ENCODE assay signal across 9 cellular contexts in genomic region chr1:224774378-224774777, GRCh38.
A peak's percentile ranks its signal among the peaks of the same experiment; 100 is the strongest.
DNase-seq lines count a peak whose midpoint lies in the region; ATAC-seq, FAIRE-seq and TF ChIP-seq lines count a peak whose summit lies in the region.
"Had no signal": no experiment of that assay in that cellular context is flagged by ENCODE, and none has a peak within 500 bp of the region (broad histone marks: within the 10 kb centered on the region; RNA-seq: fewer than 3 reads in every experiment).

No MANE protein-coding gene starts in this region.

- H2AFZ ChIP-seq in HepG2 (ENCODE audit: low read length): no peak overlapping the region

- no peak for TF ChIP-seq POLR2A in HepG2 (IDR thresholded peaks at IDR 0.05; ENCODE audit: insufficient read depth in 1 of 2, low read depth in 2 of 2, low read length in 2 of 2)

- POLR2A ChIA-PET in HepG2 (lab: Yijun Ruan, JAX): no interaction called here

- no peak for TF ChIP-seq RAD21 in HepG2 (CRISPR knock-in tag; IDR thresholded peaks at IDR 0.05)

- H3K36me3 ChIP-seq in HepG2 (replicated peaks in 1 of 2; ENCODE audit: control insufficient read depth in 1 of 2, insufficient read depth in 2 of 2, low read length in 2 of 2) (no peaks in the 10 kb centered on the region), colonic mucosa (no peaks in the 10 kb centered on the region)

- peak; percentile 26 for FAIRE-seq in HepG2 (lab: Jason Lieb, UNC)

- H3K27me3 ChIP-seq in HepG2 (ENCODE audit: control insufficient read depth in 1 of 2, insufficient read depth in 2 of 2, low read length in 2 of 2) (peaks cover 0 to 2% of the 10 kb centered on the region in 2 experiments; a peak in 1 of 5 replicates), colonic mucosa (no peaks in the 10 kb centered on the region)

- CTCF ChIA-PET in HepG2 (lab: Yijun Ruan, JAX; ENCODE audit: low intra/inter-chr PET ratio, low total read pairs): no interaction called here

- 54% methylated on average over 2 of the region's 2 CpGs for WGBS in HepG2 (ENCODE audit: low lambda C conversion rate)

- TF ChIP-seq CTCF in GM12873 (IDR thresholded peaks at IDR 0.05; ENCODE audit: insufficient read depth, low read depth, low read length, missing control alignments): peak; percentile 57
- TF ChIP-seq CTCF in HepG2 (CRISPR knock-in tag; IDR thresholded peaks at IDR 0.05): no peak; the same call in 1 of the 2 replicates
- no peak for TF ChIP-seq CTCF in colonic mucosa (IDR thresholded peaks at IDR 0.05)

- H4K20me1 ChIP-seq in HepG2 (ENCODE audit: insufficient read depth, low read length): no peaks in the 10 kb centered on the region

- no peak overlapping the region for H3K4me2 ChIP-seq in HepG2 (ENCODE audit: low read depth, low read length)

- ATAC-seq in GM21825 (IDR thresholded peaks at IDR 0.05; ENCODE audit: unreplicated experiment) (peak; percentile 67), HepG2 (peak; percentile 81), HG02571 (IDR thresholded peaks at IDR 0.05; ENCODE audit: unreplicated experiment) (no peak)

- no peak overlapping the region for H3K4me3 ChIP-seq in HepG2 (replicated peaks in 1 of 3; ENCODE audit: insufficient read depth in 1 of 3, low read depth in 2 of 3, low read length in 3 of 3)
- H3K4me3 ChIP-seq in colonic mucosa: no peak overlapping the region

- in situ Hi-C loops in HepG2 (cut with HindIII; ENCODE audit: extremely low pct_ligation_motif_present, low pct_unique_long_range_greater_than_20kb): no loop called here

- H3K9ac ChIP-seq in HepG2 (ENCODE audit: insufficient read depth, low read depth, low read length): no peak overlapping the region
- no peak overlapping the region for H3K9ac ChIP-seq in colonic mucosa (ENCODE audit: low read depth in 2 of 2, low read length in 2 of 2)

- peak; percentile 46 for DNase-seq in OCI-M1 (lab: John Stamatoyannopoulos, UW)
- DNase-seq in HepG2 (ENCODE audit: low spot score): no peak
- DNase-seq in HT-29 (ENCODE audit: low spot score): no peak
- DNase-seq in colonic mucosa: no peak
- DNase-seq in NCI-H510A treated with DMSO at 0.1 percent for 48 hours (lab: John Stamatoyannopoulos, UW): no peak
- DNase-seq: NCI-H69 had no signal

- intact Hi-C loops in HepG2 (cut with micrococcal nuclease; ENCODE audit: unreplicated experiment): no loop called here
- intact Hi-C loops in colonic mucosa (cut with DNase I): no loop called here

- H3K27ac ChIP-seq in HepG2 (ENCODE audit: extremely low read length, insufficient read depth, low read length): no peak overlapping the region
- no peak overlapping the region for H3K27ac ChIP-seq in colonic mucosa

- no peak for TF ChIP-seq EP300 in HepG2 (IDR thresholded peaks at IDR 0.05; ENCODE audit: low read depth in 2 of 2, low read length in 2 of 2)
- TF ChIP-seq EP300 in HepG2 (CRISPR knock-in tag; IDR thresholded peaks at IDR 0.05; ENCODE audit: borderline replicate concordance): no peak

- H3K79me2 ChIP-seq in HepG2 (ENCODE audit: insufficient read depth, low read length): no peaks in the 10 kb centered on the region

- no TSS peak for BruUV-seq in HepG2 (replicated peaks; lab: Mats Ljungman, UMichigan)

- H3K9me3 ChIP-seq in HepG2 (ENCODE audit: low read length) (no peaks in the 10 kb centered on the region), colonic mucosa (no peaks in the 10 kb centered on the region)

- H3K4me1 ChIP-seq in HepG2 (ENCODE audit: insufficient read depth, low read length) (no peaks in the 10 kb centered on the region), colonic mucosa (no peaks in the 10 kb centered on the region)

TF ChIP-seq in HepG2, 621 proteins besides CTCF, POLR2A, EP300 and RAD21:
- no peak for TF ChIP-seq ZNF331 (CRISPR knock-in tag; IDR thresholded peaks at IDR 0.05)
TF ChIP-seq in HepG2: peak in this region for 0.
